In the genomic region with DNA sequence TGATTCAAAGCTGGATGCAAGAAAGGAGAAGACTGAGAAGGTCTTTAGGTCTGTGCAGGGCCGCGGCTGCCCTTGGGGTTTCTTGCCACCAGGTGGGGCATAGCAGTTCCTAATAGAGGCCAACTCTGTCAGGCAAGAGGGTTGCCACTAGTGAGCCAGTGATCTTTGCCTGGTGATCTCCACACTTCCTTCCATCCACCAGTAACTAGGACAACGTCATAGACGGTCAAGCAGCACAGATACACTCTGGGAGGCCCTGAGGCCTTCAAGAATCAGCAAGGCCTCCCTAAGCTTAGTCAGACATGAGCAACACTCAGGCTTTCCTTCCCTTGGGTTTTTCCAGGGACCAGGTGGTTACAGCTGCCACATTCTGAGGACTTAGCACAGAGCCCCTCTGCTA, we compare ENCODE assay signal across 1 cellular context.
TF ChIP-seq lines count a peak whose summit lies in the region.

No MANE protein-coding gene starts in this region.

TF ChIP-seq in WTC11, 78 proteins besides CTCF, POLR2A, EP300 and RAD21 (continued from another document):
- TF ChIP-seq ESRRA (CRISPR knock-in tag; IDR thresholded peaks at IDR 0.05; ENCODE audit: borderline replicate concordance) (no peak), TEAD1 (CRISPR knock-in tag; IDR thresholded peaks at IDR 0.05) (no peak), CREM (CRISPR knock-in tag; IDR thresholded peaks at IDR 0.05) (no peak), KAT7 (CRISPR knock-in tag; IDR thresholded peaks at IDR 0.05; ENCODE audit: borderline replicate concordance) (no peak), ZNF317 (CRISPR knock-in tag; IDR thresholded peaks at IDR 0.05; ENCODE audit: borderline replicate concordance, low read depth) (no peak), FOXJ3 (CRISPR knock-in tag; IDR thresholded peaks at IDR 0.05; ENCODE audit: borderline replicate concordance) (no peak), JUN (CRISPR knock-in tag; IDR thresholded peaks at IDR 0.05) (no peak), MYBL2 (CRISPR knock-in tag; IDR thresholded peaks at IDR 0.05) (no peak), SMAD3 (CRISPR knock-in tag; IDR thresholded peaks at IDR 0.05; ENCODE audit: borderline replicate concordance) (no peak)
- TF ChIP-seq, protein P1, sequence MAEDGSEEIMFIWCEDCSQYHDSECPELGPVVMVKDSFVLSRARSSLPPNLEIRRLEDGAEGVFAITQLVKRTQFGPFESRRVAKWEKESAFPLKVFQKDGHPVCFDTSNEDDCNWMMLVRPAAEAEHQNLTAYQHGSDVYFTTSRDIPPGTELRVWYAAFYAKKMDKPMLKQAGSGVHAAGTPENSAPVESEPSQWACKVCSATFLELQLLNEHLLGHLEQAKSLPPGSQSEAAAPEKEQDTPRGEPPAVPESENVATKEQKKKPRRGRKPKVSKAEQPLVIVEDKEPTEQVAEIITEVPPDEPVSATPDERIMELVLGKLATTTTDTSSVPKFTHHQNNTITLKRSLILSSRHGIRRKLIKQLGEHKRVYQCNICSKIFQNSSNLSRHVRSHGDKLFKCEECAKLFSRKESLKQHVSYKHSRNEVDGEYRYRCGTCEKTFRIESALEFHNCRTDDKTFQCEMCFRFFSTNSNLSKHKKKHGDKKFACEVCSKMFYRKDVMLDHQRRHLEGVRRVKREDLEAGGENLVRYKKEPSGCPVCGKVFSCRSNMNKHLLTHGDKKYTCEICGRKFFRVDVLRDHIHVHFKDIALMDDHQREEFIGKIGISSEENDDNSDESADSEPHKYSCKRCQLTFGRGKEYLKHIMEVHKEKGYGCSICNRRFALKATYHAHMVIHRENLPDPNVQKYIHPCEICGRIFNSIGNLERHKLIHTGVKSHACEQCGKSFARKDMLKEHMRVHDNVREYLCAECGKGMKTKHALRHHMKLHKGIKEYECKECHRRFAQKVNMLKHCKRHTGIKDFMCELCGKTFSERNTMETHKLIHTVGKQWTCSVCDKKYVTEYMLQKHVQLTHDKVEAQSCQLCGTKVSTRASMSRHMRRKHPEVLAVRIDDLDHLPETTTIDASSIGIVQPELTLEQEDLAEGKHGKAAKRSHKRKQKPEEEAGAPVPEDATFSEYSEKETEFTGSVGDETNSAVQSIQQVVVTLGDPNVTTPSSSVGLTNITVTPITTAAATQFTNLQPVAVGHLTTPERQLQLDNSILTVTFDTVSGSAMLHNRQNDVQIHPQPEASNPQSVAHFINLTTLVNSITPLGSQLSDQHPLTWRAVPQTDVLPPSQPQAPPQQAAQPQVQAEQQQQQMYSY (CRISPR knock-in tag; IDR thresholded peaks at IDR 0.05), result no peak
TF ChIP-seq in WTC11: peak in this region for 0.
